Comparison of ENCODE assay signal across 16 cellular contexts in the genomic region with DNA sequence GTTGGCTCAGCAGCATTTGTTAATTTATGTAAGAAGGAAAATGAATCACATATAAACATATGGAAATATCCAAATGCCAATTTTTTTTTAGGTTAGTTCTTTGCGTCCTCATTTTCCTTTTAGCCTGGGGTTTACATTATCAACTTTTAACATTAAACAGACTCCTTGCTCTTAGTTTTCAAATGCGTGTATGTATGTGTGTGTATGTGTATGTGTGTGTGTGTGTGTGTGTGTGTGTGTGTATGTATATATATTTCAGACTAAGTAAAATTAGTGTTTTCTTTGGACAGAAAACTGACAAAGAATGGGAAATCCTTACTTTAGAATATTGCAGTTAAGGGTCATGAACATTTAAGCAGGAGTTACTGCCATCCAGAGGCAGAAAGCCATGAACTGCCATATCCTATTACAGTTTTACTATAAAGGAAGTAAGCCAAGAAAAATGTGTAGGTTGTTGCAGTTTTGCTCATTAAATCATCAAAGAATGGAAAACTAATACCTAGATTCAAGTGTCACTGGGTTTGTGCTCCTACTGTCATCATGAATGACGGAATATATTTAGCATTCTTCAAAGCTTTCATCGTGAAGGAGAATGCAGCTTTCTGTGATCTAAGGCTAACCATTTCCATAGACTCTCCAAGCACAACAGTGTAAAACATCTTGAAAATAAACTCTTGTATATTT.
A peak's percentile ranks its signal among the peaks of the same experiment; 100 is the strongest.
DNase-seq lines count a peak whose midpoint lies in the region; ATAC-seq lines count a peak whose summit lies in the region.
"Had no signal": no experiment of that assay in that cellular context is flagged by ENCODE, and none has a peak within 500 bp of the region (broad histone marks: within the 10 kb centered on the region; RNA-seq: fewer than 3 reads in every experiment).

No MANE protein-coding gene starts in this region.

- no peak overlapping the region for H3K27ac ChIP-seq in naive thymus-derived CD4-positive, alpha-beta T cell (ENCODE audit: low read depth, low read length)
- H3K27ac ChIP-seq: HL-60, vagina had no signal

- POLR2A ChIA-PET in naive thymus-derived CD4-positive, alpha-beta T cell (lab: Charles Lee): no interaction called here

- ATAC-seq in naive thymus-derived CD4-positive, alpha-beta T cell: no peak
- ATAC-seq in GM19324 (IDR thresholded peaks at IDR 0.05; ENCODE audit: low FRiP score, unreplicated experiment): no peak
- ATAC-seq in GM21529 (IDR thresholded peaks at IDR 0.05; ENCODE audit: unreplicated experiment): no peak
- ATAC-seq: left cardiac atrium had no signal

- H3K4me3 Mint-ChIP-seq in naive thymus-derived CD4-positive, alpha-beta T cell: no peak overlapping the region
- H3K4me3 Mint-ChIP-seq: activated CD4-positive, alpha-beta memory T cell treated with anti-CD3 and anti-CD28 coated beads, Interleukin-2, amount 10 ng/mL, durations not matched to agents 7 days and 5 days; activated naive CD8-positive, alpha-beta T cell; H9 had no signal

- H3K9me3 ChIP-seq in naive thymus-derived CD4-positive, alpha-beta T cell (ENCODE audit: control insufficient read depth in 2 of 3, low read length in 3 of 3): no peaks in the 10 kb centered on the region
- H3K9me3 ChIP-seq: vagina had no signal

- H3K4me3 ChIP-seq in naive thymus-derived CD4-positive, alpha-beta T cell (ENCODE audit: low read length): no peak overlapping the region
- H3K4me3 ChIP-seq: vagina had no signal

- CTCF ChIA-PET in naive thymus-derived CD4-positive, alpha-beta T cell (lab: Charles Lee): no interaction called here

- H3K27me3 ChIP-seq in naive thymus-derived CD4-positive, alpha-beta T cell (ENCODE audit: control insufficient read depth in 2 of 2, insufficient read depth in 2 of 2, low read length in 2 of 2): no peaks in the 10 kb centered on the region
- H3K27me3 ChIP-seq: vagina had no signal

- DNase-seq in ELR (ENCODE audit: low read depth) (peak; percentile 29), NCI-H2107 treated with DMSO at 0.1 percent for 48 hours (lab: John Stamatoyannopoulos, UW; ENCODE audit: unreplicated experiment) (peak; percentile 59), brain pericyte (ENCODE audit: low read depth, low spot score) (peak; percentile 18), myocyte (ENCODE audit: low read depth) (peak; percentile 26), CD1c-positive myeloid dendritic cell (ENCODE audit: extremely low spot score) (no peak)
- no peak for DNase-seq in naive thymus-derived CD4-positive, alpha-beta T cell
- DNase-seq: activated CD4-positive, alpha-beta memory T cell treated with anti-CD3 and anti-CD28 coated beads, Interleukin-2, amount 10 ng/mL, durations not matched to agents 7 days and 5 days; DMS79; H9; left cardiac atrium; NCI-H1694 treated with DMSO at 0.1 percent for 48 hours had no signal

- peaks cover 0 to 1% (median 0%) of the 10 kb centered on the region in 7 donors for H3K4me1 Mint-ChIP-seq in naive thymus-derived CD4-positive, alpha-beta T cell
- H3K4me1 Mint-ChIP-seq: activated CD4-positive, alpha-beta memory T cell treated with anti-CD3 and anti-CD28 coated beads, Interleukin-2, amount 10 ng/mL, durations not matched to agents 7 days and 5 days had no signal

- H3K36me3 Mint-ChIP-seq in naive thymus-derived CD4-positive, alpha-beta T cell: peaks cover 0 to 3% (median 0%) of the 10 kb centered on the region in 5 donors

- no peaks in the 10 kb centered on the region for H3K4me1 ChIP-seq in naive thymus-derived CD4-positive, alpha-beta T cell (ENCODE audit: control insufficient read depth in 2 of 2, insufficient read depth in 2 of 2, low read length in 2 of 2)
- H3K4me1 ChIP-seq: vagina had no signal

- intact Hi-C loops in naive thymus-derived CD4-positive, alpha-beta T cell (cut with micrococcal nuclease): loop anchor here (5.0 to 10.0 kb wide), 3 partner anchors 306 to 793 kb away; no protein-coding TSS in a partner anchor

- H3K27ac Mint-ChIP-seq in naive thymus-derived CD4-positive, alpha-beta T cell: no peak overlapping the region
- H3K27ac Mint-ChIP-seq: activated CD4-positive, alpha-beta memory T cell treated with anti-CD3 and anti-CD28 coated beads, Interleukin-2, amount 10 ng/mL, durations not matched to agents 7 days and 5 days; activated naive CD8-positive, alpha-beta T cell; H9 had no signal

- no peaks in the 10 kb centered on the region for H3K36me3 ChIP-seq in naive thymus-derived CD4-positive, alpha-beta T cell (ENCODE audit: control insufficient read depth in 2 of 3, insufficient read depth in 3 of 3, low read length in 3 of 3)
- H3K36me3 ChIP-seq: vagina had no signal

- H3K27me3 Mint-ChIP-seq in naive thymus-derived CD4-positive, alpha-beta T cell: peaks cover 9 to 22% (median 15%) of the 10 kb centered on the region in 5 donors

- H3K9me3 Mint-ChIP-seq in naive thymus-derived CD4-positive, alpha-beta T cell: peaks cover 0 to 6% (median 0%) of the 10 kb centered on the region in 11 donors
- H3K9me3 Mint-ChIP-seq: activated CD4-positive, alpha-beta memory T cell treated with anti-CD3 and anti-CD28 coated beads, Interleukin-2, amount 10 ng/mL, durations not matched to agents 7 days and 5 days had no signal

Comparison
In these comparisons a context has a peak if more than half of its experiments do, and no peak if none do; other contexts are left out.
1. DNase-seq: peak in ELR (single experiment), NCI-H2107 treated with DMSO at 0.1 percent for 48 hours (single experiment), brain pericyte (single experiment) and myocyte (single experiment); none in naive thymus-derived CD4-positive, alpha-beta T cell (0 of 9) and CD1c-positive myeloid dendritic cell (single experiment).